8 cellular contexts compared by ENCODE assay signal in the genomic region with DNA sequence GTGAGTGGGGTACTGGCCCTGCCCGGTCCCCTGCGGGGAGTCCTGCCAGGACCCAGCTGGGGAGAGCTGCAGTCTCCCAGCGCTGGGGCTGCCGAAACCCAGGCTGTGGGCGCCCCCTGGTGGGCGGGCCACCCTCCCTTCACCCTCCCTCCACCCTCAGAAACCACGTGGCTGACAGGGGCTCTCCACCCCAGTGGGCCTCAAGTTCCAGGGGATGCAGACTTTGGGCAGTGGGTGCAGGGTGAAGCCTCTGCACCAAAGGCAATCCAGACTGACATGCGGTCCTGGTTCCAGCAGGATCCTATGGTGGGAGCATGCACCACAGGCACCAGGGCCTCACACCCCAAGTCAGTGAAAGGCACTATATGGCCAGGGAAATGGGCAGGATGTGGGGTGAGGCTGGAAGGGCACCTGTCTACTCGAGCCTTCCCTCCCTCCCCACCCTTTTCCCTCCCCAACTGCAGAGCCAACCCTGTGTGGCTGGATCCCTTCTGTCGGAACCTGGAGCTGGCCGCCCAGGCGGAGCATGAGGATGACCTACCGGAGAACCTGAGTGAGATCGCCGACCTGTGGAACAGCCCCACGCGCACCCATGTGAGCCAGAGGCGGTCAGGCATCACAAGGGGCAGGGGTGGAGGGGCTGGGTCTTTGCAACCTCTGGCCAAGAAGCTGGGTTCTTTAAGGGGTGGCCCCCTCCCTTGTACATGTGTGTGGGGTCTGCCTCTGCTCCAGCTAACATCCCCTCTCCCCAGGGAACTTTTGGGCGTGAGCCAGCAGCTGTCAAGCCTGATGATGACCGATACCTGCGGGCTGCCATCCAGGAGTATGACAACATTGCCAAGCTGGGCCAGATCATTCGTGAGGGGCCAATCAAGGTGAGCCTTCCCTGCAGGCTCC. TPM values are rescaled to one million over a fixed set of nuclear protein-coding genes. Genes with fewer than 3 reads are reported as not detected.
A peak's percentile ranks its signal among the peaks of the same experiment; 100 is the strongest.
DNase-seq lines count a peak whose midpoint lies in the region; ATAC-seq, FAIRE-seq and TF ChIP-seq lines count a peak whose summit lies in the region.

No MANE protein-coding gene starts in this region.

- H3K27ac ChIP-seq in VCaP (no peak overlapping the region), body of pancreas (peak overlapping the region in 2 of 4 donors; percentile 15 to 30), kidney (ENCODE audit: low read depth in 2 of 2, low read length in 2 of 2) (peak overlapping the region; percentile 32 to 52)

- DNase-seq in AG09319 (ENCODE audit: extremely low read depth, low read depth) (peak; percentile 10), M059J (ENCODE audit: low read depth) (peak; percentile 35), body of pancreas (peak; percentile 62 to 71 (median 68)), kidney (peak; percentile 88)
- DNase-seq in stimulated activated CD4-positive, alpha-beta T cell treated with anti-CD3 and anti-CD28 coated beads, Interleukin-2, amount 100 ng/mL, for 48 hours, result peak; percentile 72 to 83

- no peak for TF ChIP-seq POLR2A in body of pancreas (IDR thresholded peaks at IDR 0.05)

- intact Hi-C loops in body of pancreas (cut with DNase I), result loop anchor here (10.0 kb wide), 1 partner anchor 427 kb away; no protein-coding TSS in a partner anchor
- intact Hi-C loops in kidney (cut with DNase I), result no loop called here

- H3K9me3 ChIP-seq in body of pancreas (no peaks in the 10 kb centered on the region), kidney (ENCODE audit: control insufficient read depth in 1 of 2, low read length in 2 of 2) (no peaks in the 10 kb centered on the region)

- 19% methylated on average over 5 to 22 of the region's 22 CpGs for WGBS in body of pancreas, 2 donors

- H3K4me1 ChIP-seq in body of pancreas (peaks cover 15% of the 10 kb centered on the region), kidney (ENCODE audit: control insufficient read depth in 1 of 2, insufficient read depth in 1 of 2, low read depth in 1 of 2, low read length in 2 of 2) (peaks cover 0 to 8% of the 10 kb centered on the region in 2 donors)

- no peak for FAIRE-seq in kidney (lab: Jason Lieb, UNC)

- H3K9ac ChIP-seq in kidney (ENCODE audit: low read length in 2 of 2), result no peak overlapping the region

- ATAC-seq in GM18907 (IDR thresholded peaks at IDR 0.05; ENCODE audit: unreplicated experiment) (peak; percentile 56), body of pancreas (peak; percentile 66), GM21447 (IDR thresholded peaks at IDR 0.05; ENCODE audit: unreplicated experiment) (no peak)

- H3K27me3 ChIP-seq in body of pancreas, result no peaks in the 10 kb centered on the region

- H3K36me3 ChIP-seq in body of pancreas (replicated peaks in 1 of 2; ENCODE audit: insufficient read depth in 1 of 2, low read depth in 2 of 2) (peaks cover 0 to 5% of the 10 kb centered on the region in 2 donors), kidney (ENCODE audit: control insufficient read depth in 1 of 2, insufficient read depth in 2 of 2, low read length in 2 of 2) (peaks cover 4 to 16% of the 10 kb centered on the region in 2 donors)

- TF ChIP-seq CTCF in AG09319 (IDR thresholded peaks at IDR 0.05; ENCODE audit: low read depth, low read length) (peak; percentile 89), VCaP (conservative IDR thresholded peaks at IDR 0.05) (peak; percentile 79), body of pancreas (IDR thresholded peaks at IDR 0.05) (peak; percentile 37 to 80 (median 72)), kidney (IDR thresholded peaks at IDR 0.05; ENCODE audit: borderline replicate concordance, extremely low read depth, insufficient read depth) (peak; percentile 60)

- H3K4me3 ChIP-seq in body of pancreas (no peak overlapping the region), kidney (ENCODE audit: low read length in 2 of 2) (no peak overlapping the region)

RNA-seq across cellular contexts. Expression of gene PSAP, which starts 38.8 kb away (rescaled TPM):
- total RNA-seq in M059J (2014; rRNA removed; shearing (Covaris generic)), result 359 and 530 TPM in 2 replicates
- total RNA-seq in body of pancreas (100 to 1,000 TPM; 488 to 516 TPM), kidney (1,249 TPM)
- polyA plus RNA-seq in kidney (ENCODE audit: insufficient read depth, low read depth, low replicate concordance), result 1,082 TPM

RNA-seq across cellular contexts. Expression of gene VSIR, which starts 38.9 kb away (rescaled TPM):
- total RNA-seq in M059J (2014; rRNA removed; shearing (Covaris generic)), result 5.3 and 17.1 TPM in 2 replicates
- total RNA-seq in body of pancreas (10 to 100 TPM; 14.8 to 17.1 TPM), kidney (66.6 TPM)
- 32.1 TPM for polyA plus RNA-seq in kidney (ENCODE audit: insufficient read depth, low read depth, low replicate concordance)

Comparison
In these comparisons a context has a peak if more than half of its experiments do, and no peak if none do; other contexts are left out.
1. DNase-seq: peak in every context shown above with its lines; median percentile 88 in kidney; 78 in stimulated activated CD4-positive, alpha-beta T cell treated with anti-CD3 and anti-CD28 coated beads, Interleukin-2, amount 100 ng/mL, for 48 hours; 68 in body of pancreas; 35 in M059J; 10 in AG09319.